1 cellular context compared by ENCODE assay signal in the genomic region with DNA sequence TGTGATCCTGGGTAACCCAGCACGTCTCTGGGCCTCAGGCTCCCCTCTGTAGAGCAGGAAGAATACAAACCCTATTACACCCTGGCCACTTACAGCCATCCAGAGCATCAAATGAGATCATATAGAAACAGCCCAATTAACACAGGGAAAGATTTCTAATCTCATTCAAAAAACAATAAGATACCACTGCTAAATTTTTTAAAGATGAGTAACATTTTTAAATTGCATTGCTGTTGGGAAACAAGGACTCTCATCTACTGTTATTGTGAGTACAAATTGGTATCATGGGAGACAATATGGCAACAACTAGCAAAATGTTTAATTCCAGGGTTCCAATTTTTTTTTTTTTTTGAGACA.
TF ChIP-seq lines count a peak whose summit lies in the region.

No MANE protein-coding gene starts in this region.

TF ChIP-seq in GM23338, 12 proteins besides CTCF, POLR2A, EP300 and RAD21 (continued from another document):
- TF ChIP-seq ETS1 (IDR thresholded peaks at IDR 0.05): no peak
- TF ChIP-seq POLR2AphosphoS5 (IDR thresholded peaks at IDR 0.05; ENCODE audit: low read depth): no peak
- TF ChIP-seq, protein P1, sequence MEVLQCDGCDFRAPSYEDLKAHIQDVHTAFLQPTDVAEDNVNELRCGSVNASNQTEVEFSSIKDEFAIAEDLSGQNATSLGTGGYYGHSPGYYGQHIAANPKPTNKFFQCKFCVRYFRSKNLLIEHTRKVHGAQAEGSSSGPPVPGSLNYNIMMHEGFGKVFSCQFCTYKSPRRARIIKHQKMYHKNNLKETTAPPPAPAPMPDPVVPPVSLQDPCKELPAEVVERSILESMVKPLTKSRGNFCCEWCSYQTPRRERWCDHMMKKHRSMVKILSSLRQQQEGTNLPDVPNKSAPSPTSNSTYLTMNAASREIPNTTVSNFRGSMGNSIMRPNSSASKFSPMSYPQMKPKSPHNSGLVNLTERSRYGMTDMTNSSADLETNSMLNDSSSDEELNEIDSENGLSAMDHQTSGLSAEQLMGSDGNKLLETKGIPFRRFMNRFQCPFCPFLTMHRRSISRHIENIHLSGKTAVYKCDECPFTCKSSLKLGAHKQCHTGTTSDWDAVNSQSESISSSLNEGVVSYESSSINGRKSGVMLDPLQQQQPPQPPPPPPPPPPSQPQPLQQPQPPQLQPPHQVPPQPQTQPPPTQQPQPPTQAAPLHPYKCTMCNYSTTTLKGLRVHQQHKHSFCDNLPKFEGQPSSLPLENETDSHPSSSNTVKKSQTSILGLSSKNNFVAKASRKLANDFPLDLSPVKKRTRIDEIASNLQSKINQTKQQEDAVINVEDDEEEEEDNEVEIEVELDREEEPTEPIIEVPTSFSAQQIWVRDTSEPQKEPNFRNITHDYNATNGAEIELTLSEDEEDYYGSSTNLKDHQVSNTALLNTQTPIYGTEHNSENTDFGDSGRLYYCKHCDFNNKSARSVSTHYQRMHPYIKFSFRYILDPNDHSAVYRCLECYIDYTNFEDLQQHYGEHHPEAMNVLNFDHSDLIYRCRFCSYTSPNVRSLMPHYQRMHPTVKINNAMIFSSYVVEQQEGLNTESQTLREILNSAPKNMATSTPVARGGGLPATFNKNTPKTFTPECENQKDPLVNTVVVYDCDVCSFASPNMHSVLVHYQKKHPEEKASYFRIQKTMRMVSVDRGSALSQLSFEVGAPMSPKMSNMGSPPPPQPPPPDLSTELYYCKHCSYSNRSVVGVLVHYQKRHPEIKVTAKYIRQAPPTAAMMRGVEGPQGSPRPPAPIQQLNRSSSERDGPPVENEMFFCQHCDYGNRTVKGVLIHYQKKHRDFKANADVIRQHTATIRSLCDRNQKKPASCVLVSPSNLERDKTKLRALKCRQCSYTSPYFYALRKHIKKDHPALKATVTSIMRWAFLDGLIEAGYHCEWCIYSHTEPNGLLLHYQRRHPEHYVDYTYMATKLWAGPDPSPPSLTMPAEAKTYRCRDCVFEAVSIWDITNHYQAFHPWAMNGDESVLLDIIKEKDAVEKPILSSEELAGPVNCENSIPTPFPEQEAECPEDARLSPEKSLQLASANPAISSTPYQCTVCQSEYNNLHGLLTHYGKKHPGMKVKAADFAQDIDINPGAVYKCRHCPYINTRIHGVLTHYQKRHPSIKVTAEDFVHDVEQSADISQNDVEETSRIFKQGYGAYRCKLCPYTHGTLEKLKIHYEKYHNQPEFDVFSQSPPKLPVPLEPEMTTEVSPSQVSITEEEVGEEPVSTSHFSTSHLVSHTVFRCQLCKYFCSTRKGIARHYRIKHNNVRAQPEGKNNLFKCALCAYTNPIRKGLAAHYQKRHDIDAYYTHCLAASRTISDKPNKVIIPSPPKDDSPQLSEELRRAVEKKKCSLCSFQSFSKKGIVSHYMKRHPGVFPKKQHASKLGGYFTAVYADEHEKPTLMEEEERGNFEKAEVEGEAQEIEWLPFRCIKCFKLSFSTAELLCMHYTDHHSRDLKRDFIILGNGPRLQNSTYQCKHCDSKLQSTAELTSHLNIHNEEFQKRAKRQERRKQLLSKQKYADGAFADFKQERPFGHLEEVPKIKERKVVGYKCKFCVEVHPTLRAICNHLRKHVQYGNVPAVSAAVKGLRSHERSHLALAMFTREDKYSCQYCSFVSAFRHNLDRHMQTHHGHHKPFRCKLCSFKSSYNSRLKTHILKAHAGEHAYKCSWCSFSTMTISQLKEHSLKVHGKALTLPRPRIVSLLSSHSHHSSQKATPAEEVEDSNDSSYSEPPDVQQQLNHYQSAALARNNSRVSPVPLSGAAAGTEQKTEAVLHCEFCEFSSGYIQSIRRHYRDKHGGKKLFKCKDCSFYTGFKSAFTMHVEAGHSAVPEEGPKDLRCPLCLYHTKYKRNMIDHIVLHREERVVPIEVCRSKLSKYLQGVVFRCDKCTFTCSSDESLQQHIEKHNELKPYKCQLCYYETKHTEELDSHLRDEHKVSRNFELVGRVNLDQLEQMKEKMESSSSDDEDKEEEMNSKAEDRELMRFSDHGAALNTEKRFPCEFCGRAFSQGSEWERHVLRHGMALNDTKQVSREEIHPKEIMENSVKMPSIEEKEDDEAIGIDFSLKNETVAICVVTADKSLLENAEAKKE (CRISPR knock-in tag; IDR thresholded peaks at IDR 0.05): no peak
- TF ChIP-seq JUNB (IDR thresholded peaks at IDR 0.05; ENCODE audit: unreplicated experiment): no peak
- TF ChIP-seq STAT1 (IDR thresholded peaks at IDR 0.05; ENCODE audit: unreplicated experiment): no peak
- TF ChIP-seq NANOG (IDR thresholded peaks at IDR 0.05; ENCODE audit: borderline replicate concordance): no peak
TF ChIP-seq in GM23338: peak in this region for 0.
